Comparison of ENCODE assay signal across 28 cellular contexts in the genomic region with DNA sequence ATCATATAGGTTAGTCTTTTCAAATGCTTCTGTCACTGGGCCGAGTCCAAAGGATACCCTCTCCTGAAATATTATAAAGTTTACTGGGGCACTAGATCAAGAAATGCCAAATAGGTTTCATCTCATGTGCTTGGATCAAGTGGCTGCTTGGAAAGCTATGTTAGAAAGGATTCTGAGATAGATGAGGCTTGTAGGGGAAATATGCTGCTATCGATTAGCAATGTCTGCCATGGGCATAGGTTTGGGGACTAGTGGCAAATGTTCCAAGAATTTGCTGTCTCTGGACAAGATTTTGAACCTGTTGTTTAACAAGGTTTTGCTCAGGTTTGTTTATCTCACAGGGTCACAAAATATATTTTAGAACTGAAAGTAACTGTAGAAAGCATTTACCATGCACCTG.
"Had no signal": no experiment of that assay in that cellular context is flagged by ENCODE, and none has a peak within 500 bp of the region (broad histone marks: within the 10 kb centered on the region; RNA-seq: fewer than 3 reads in every experiment).

No MANE protein-coding gene starts in this region.

- H3K27me3 ChIP-seq: colonic mucosa, dorsolateral prefrontal cortex, esophagus squamous epithelium, foreskin keratinocyte, gastrocnemius medialis, gastroesophageal sphincter, heart right ventricle, hepatocyte had no signal

- H3K27ac ChIP-seq: colonic mucosa, coronary artery, dorsolateral prefrontal cortex, epithelial cell of prostate, esophagus muscularis mucosa, esophagus squamous epithelium, foreskin keratinocyte, gastrocnemius medialis, gastroesophageal sphincter, heart right ventricle, hepatocyte had no signal

- FAIRE-seq: colon, endometrium, endothelial cell of umbilical vein, frontal cortex had no signal

- H3K4me2 ChIP-seq: hepatocyte had no signal

- H3K36me3 ChIP-seq: colonic mucosa, esophagus muscularis mucosa, esophagus squamous epithelium, gastrocnemius medialis, gastroesophageal sphincter, heart right ventricle had no signal

- ATAC-seq: effector memory CD8-positive, alpha-beta T cell; esophagus mucosa; foreskin keratinocyte; gastrocnemius medialis; gastroesophageal sphincter; heart right ventricle had no signal

- H3K4me3 ChIP-seq: colonic mucosa, coronary artery, dorsolateral prefrontal cortex, esophagus muscularis mucosa, esophagus squamous epithelium, gastrocnemius medialis, gastroesophageal sphincter, heart right ventricle, hepatocyte had no signal

- DNase-seq: colonic mucosa; cortex of kidney; dermis blood vessel endothelial cell; dorsolateral prefrontal cortex; effector CD4-positive, alpha-beta T cell; effector CD8-positive, alpha-beta T cell; effector memory CD4-positive, alpha-beta T cell; effector memory CD8-positive, alpha-beta T cell; endodermal cell; erythroblast; esophagus squamous epithelium; foreskin fibroblast; foreskin keratinocyte; foreskin melanocyte; gastrocnemius medialis; glutamatergic neuron; head of caudate nucleus; heart right ventricle had no signal

- H3K79me2 ChIP-seq: hepatocyte had no signal

- H3K4me1 ChIP-seq: colonic mucosa, esophagus muscularis mucosa, esophagus squamous epithelium, foreskin keratinocyte, gastroesophageal sphincter had no signal

- H2AFZ ChIP-seq: hepatocyte had no signal

- H3K9me3 ChIP-seq: colonic mucosa, esophagus muscularis mucosa, esophagus squamous epithelium, gastrocnemius medialis, gastroesophageal sphincter, heart right ventricle had no signal
